ENCODE assay signal across 18 cellular contexts in genomic region chr22:44118645-44119315, GRCh38.
DNase-seq lines count a peak whose midpoint lies in the region; TF ChIP-seq lines count a peak whose summit lies in the region.
"Had no signal": no experiment of that assay in that cellular context is flagged by ENCODE, and none has a peak within 500 bp of the region (broad histone marks: within the 10 kb centered on the region; RNA-seq: fewer than 3 reads in every experiment).

No MANE protein-coding gene starts in this region.

- DNase-seq in T-helper 1 cell: no peak
- peak; percentile 47 for DNase-seq in NCI-H510A treated with DMSO at 0.1 percent for 48 hours (lab: John Stamatoyannopoulos, UW)
- DNase-seq in endodermal cell: no peak
- peak; percentile 66 for DNase-seq in posterior vena cava (ENCODE audit: low spot score)
- no peak for DNase-seq in GM13977 (ENCODE audit: low spot score)
- DNase-seq in HuH-7 (ENCODE audit: low spot score): no peak
- no peak for DNase-seq in T1000 (lab: John Stamatoyannopoulos, UW)
- DNase-seq: DMS79 treated with DMSO at 0.1 percent for 48 hours, Kasumi-1, MM.1S, NCI-H1092, NCI-H1694, NCI-H2081 treated with DMSO at 0.1 percent for 48 hours, NCI-H524, NCI-H82 had no signal

- no peak overlapping the region for H3K4me3 ChIP-seq in endodermal cell (ENCODE audit: low read length)
- H3K4me3 ChIP-seq: HAP-1 had no signal

- no peak overlapping the region for H3K27ac ChIP-seq in endodermal cell (ENCODE audit: low read depth, low read length)

- H3K27me3 ChIP-seq in endodermal cell (ENCODE audit: control insufficient read depth, insufficient read depth, low read length, poor library complexity, severe bottlenecking): no peaks in the 10 kb centered on the region

- H3K9me3 Mint-ChIP-seq in T-helper 1 cell treated with Interleukin-12 subunit alpha and Interleukin-12 subunit beta and Interleukin-4 antibody, amounts not matched to agents 30 μg/mL and 1 μg/mL, for 36 hours: no peaks in the 10 kb centered on the region
- peaks cover 9% of the 10 kb centered on the region for H3K9me3 Mint-ChIP-seq in endodermal cell

- in situ Hi-C loops in GM13977 (cut with MboI; ENCODE audit: low pct_unique_long_range_greater_than_20kb, low sequenced_read_pairs, unreplicated experiment): no loop called here

- intact Hi-C loops in posterior vena cava (cut with DNase I): no loop called here

- no peaks in the 10 kb centered on the region for H3K4me1 ChIP-seq in endodermal cell (ENCODE audit: control insufficient read depth, insufficient read depth, low read length)
- H3K4me1 ChIP-seq: HAP-1 had no signal

- TF ChIP-seq CTCF in endodermal cell (conservative IDR thresholded peaks at IDR 0.05) (peak; percentile 46), GM13977 (IDR thresholded peaks at IDR 0.05; ENCODE audit: extremely low read depth, insufficient read depth, missing control alignments) (no peak)

- H3K27ac Mint-ChIP-seq in T-helper 1 cell treated with Interleukin-12 subunit alpha and Interleukin-12 subunit beta and Interleukin-4 antibody, amounts not matched to agents 30 μg/mL and 1 μg/mL, for 36 hours: peak overlapping the region; percentile 26
- H3K27ac Mint-ChIP-seq in endodermal cell: no peak overlapping the region
- H3K27ac Mint-ChIP-seq: B cell had no signal

- WGBS in endodermal cell (ENCODE audit: insufficient coverage in 1 of 2, insufficient read length in 1 of 2), 2 experiments: 85 to 87% methylated on average over 10 to 12 of the region's 12 CpGs

- H3K9ac ChIP-seq in endodermal cell (ENCODE audit: extremely low read depth, low read length, poor library complexity, severe bottlenecking): no peak overlapping the region

- H3K36me3 ChIP-seq in endodermal cell (ENCODE audit: control insufficient read depth, insufficient read depth, low read length): no peaks in the 10 kb centered on the region

- H3K4me3 Mint-ChIP-seq in T-helper 1 cell treated with Interleukin-12 subunit alpha and Interleukin-12 subunit beta and Interleukin-4 antibody, amounts not matched to agents 30 μg/mL and 1 μg/mL, for 36 hours: no peak overlapping the region
- H3K4me3 Mint-ChIP-seq in endodermal cell: no peak overlapping the region
- H3K4me3 Mint-ChIP-seq: B cell had no signal

- no peaks in the 10 kb centered on the region for H3K27me3 Mint-ChIP-seq in T-helper 1 cell treated with Interleukin-12 subunit alpha and Interleukin-12 subunit beta and Interleukin-4 antibody, amounts not matched to agents 30 μg/mL and 1 μg/mL, for 36 hours (ENCODE audit: low read depth)
- H3K27me3 Mint-ChIP-seq in endodermal cell (ENCODE audit: insufficient read depth): no peaks in the 10 kb centered on the region
- H3K27me3 Mint-ChIP-seq: B cell had no signal

- H3K9me3 ChIP-seq in endodermal cell (ENCODE audit: control insufficient read depth, low read length): no peaks in the 10 kb centered on the region
- H3K9me3 ChIP-seq: HAP-1 had no signal

- peaks cover 10% of the 10 kb centered on the region for H3K36me3 Mint-ChIP-seq in T-helper 1 cell treated with Interleukin-12 subunit alpha and Interleukin-12 subunit beta and Interleukin-4 antibody, amounts not matched to agents 30 μg/mL and 1 μg/mL, for 36 hours (ENCODE audit: low read depth)
- peaks cover 12% of the 10 kb centered on the region for H3K36me3 Mint-ChIP-seq in endodermal cell (ENCODE audit: low read depth)

- no peaks in the 10 kb centered on the region for H3K4me1 Mint-ChIP-seq in T-helper 1 cell treated with Interleukin-12 subunit alpha and Interleukin-12 subunit beta and Interleukin-4 antibody, amounts not matched to agents 30 μg/mL and 1 μg/mL, for 36 hours (ENCODE audit: low read depth)
- H3K4me1 Mint-ChIP-seq in endodermal cell: no peaks in the 10 kb centered on the region

Comparison
In these comparisons a context has a peak if more than half of its experiments do, and no peak if none do; other contexts are left out.
1. DNase-seq: peak in NCI-H510A treated with DMSO at 0.1 percent for 48 hours (single experiment) and posterior vena cava (single experiment); none in T-helper 1 cell (0 of 5), endodermal cell (single experiment), GM13977 (single experiment), HuH-7 (single experiment) and T1000 (single experiment).